30 cellular contexts compared by ENCODE assay signal in the genomic region with DNA sequence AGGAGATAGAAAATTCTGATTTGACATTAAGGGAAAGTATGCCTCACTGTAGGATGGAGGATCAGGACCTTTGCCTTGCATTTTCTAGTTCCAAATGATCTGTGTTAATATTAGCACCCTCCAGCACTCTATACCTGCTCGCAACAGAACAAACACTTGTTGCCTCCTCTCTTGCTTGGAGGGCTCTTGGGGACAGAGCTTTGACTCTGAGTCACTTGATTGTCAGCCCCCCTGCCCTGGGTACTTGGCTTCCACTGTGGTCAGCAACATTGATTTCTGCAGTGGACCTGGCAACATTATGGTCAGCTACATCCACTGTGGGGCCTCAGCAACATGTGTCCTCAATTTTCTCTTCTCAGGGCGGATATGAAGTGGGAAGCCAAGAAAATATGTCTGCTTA.
"Had no signal": no experiment of that assay in that cellular context is flagged by ENCODE, and none has a peak within 500 bp of the region (broad histone marks: within the 10 kb centered on the region; RNA-seq: fewer than 3 reads in every experiment).

No MANE protein-coding gene starts in this region.

- H3K27me3 ChIP-seq: ascending aorta, cardiac muscle cell, dorsolateral prefrontal cortex, heart left ventricle, testis, transverse colon, uterus had no signal

- H3K9me3 Mint-ChIP-seq: effector memory CD8-positive, alpha-beta T cell; neural crest cell; T-helper 2 cell treated with Interferon-gamma antibody and Interleukin-4, amounts not matched to agents 5 μg/mL and 100 μg/mL, for 36 hours had no signal

- H3K4me3 Mint-ChIP-seq: activated naive CD8-positive, alpha-beta T cell treated with anti-CD3 and anti-CD28 coated beads for 36 hours; brain; effector memory CD8-positive, alpha-beta T cell; immature natural killer cell; naive B cell; neural crest cell; T-helper 2 cell treated with Interferon-gamma antibody and Interleukin-4, amounts not matched to agents 5 μg/mL and 100 μg/mL, for 36 hours had no signal

- H3K27ac Mint-ChIP-seq: activated naive CD8-positive, alpha-beta T cell treated with anti-CD3 and anti-CD28 coated beads for 36 hours; effector memory CD8-positive, alpha-beta T cell; immature natural killer cell; T-helper 2 cell treated with Interferon-gamma antibody and Interleukin-4, amounts not matched to agents 5 μg/mL and 100 μg/mL, for 36 hours had no signal

- H3K27ac ChIP-seq: ascending aorta, cardiac muscle cell, coronary artery, dorsolateral prefrontal cortex, heart left ventricle, testis had no signal

- H3K9me3 ChIP-seq: mucosa of descending colon, testis, transverse colon, uterus had no signal

- H3K4me1 Mint-ChIP-seq: activated naive CD8-positive, alpha-beta T cell treated with anti-CD3 and anti-CD28 coated beads for 36 hours; immature natural killer cell; naive B cell; neural crest cell had no signal

- DNase-seq: activated CD4-positive, alpha-beta T cell treated with anti-CD3 and anti-CD28 coated beads for 4 hours; activated CD4-positive, alpha-beta T cell treated with anti-CD3 and anti-CD28 coated beads, Interleukin-2, amount 50 U/mL, for 4 hours; activated CD4-positive, CD25-positive, alpha-beta regulatory T cell; activated effector memory CD4-positive, alpha-beta T cell treated with Interleukin-2 at 50 U/mL for 16 hours; activated naive CD4-positive, alpha-beta T cell treated with Interleukin-2 at 50 U/mL for 16 hours; activated naive CD8-positive, alpha-beta T cell treated with anti-CD3 and anti-CD28 coated beads for 36 hours; activated T-cell treated with anti-CD3 and anti-CD28 coated beads for 4 hours; dorsolateral prefrontal cortex; effector memory CD8-positive, alpha-beta T cell; erythroblast; heart left ventricle; hypothalamus; immature natural killer cell; kidney; left colon; mucosa of descending colon; naive B cell; occipital lobe; stimulated activated CD4-positive, alpha-beta T cell treated with anti-CD3 and anti-CD28 coated beads, Interleukin-2, amount 100 ng/mL, for 48 hours; stimulated activated naive CD8-positive, alpha-beta T cell treated with anti-CD3 and anti-CD28 coated beads, Interleukin-15, Interleukin-2, amounts not matched to agents 100 U/mL and 50 U/mL, for 24 hours; T-helper 1 cell; testis; transverse colon; uterus had no signal

- H3K4me1 ChIP-seq: ascending aorta, uterus had no signal

- H3K4me3 ChIP-seq: ascending aorta, cardiac muscle cell, coronary artery, dorsolateral prefrontal cortex, heart left ventricle, mucosa of descending colon, testis, transverse colon, uterus had no signal

- H3K36me3 Mint-ChIP-seq: activated naive CD8-positive, alpha-beta T cell treated with anti-CD3 and anti-CD28 coated beads for 36 hours; brain; naive B cell had no signal

- H3K36me3 ChIP-seq: ascending aorta, cardiac muscle cell, heart left ventricle, transverse colon, uterus had no signal
